In genomic region chr10:35559416-35559815, GRCh38 we compare ENCODE assay signal across 24 cellular contexts. TPM values are rescaled to one million over a fixed set of nuclear protein-coding genes. Genes with fewer than 3 reads are reported as not detected.
"Had no signal": no experiment of that assay in that cellular context is flagged by ENCODE, and none has a peak within 500 bp of the region (broad histone marks: within the 10 kb centered on the region; RNA-seq: fewer than 3 reads in every experiment).

No MANE protein-coding gene starts in this region.

- H3K4me2 ChIP-seq: hepatocyte had no signal

- H3K27me3 Mint-ChIP-seq: activated CD4-positive, alpha-beta memory T cell treated with anti-CD3 and anti-CD28 coated beads for 36 hours; activated CD4-positive, alpha-beta T cell treated with anti-CD3 and anti-CD28 coated beads for 36 hours; activated naive CD8-positive, alpha-beta T cell treated with anti-CD3 and anti-CD28 coated beads, Interleukin-2, amount 50 U/mL, for 24 hours had no signal

- H3K4me1 Mint-ChIP-seq: activated CD4-positive, alpha-beta T cell treated with anti-CD3 and anti-CD28 coated beads for 36 hours had no signal

- H2AFZ ChIP-seq: hepatocyte had no signal

- H3K9me3 ChIP-seq: ascending aorta, neutrophil, pancreas, right lobe of liver, upper lobe of right lung had no signal

- H3K4me3 Mint-ChIP-seq: activated CD4-positive, alpha-beta memory T cell treated with anti-CD3 and anti-CD28 coated beads for 36 hours; activated CD4-positive, alpha-beta T cell treated with anti-CD3 and anti-CD28 coated beads for 36 hours; activated naive CD8-positive, alpha-beta T cell treated with anti-CD3 and anti-CD28 coated beads, Interleukin-2, amount 50 U/mL, for 24 hours; natural killer cell; T-helper 1 cell treated with Interleukin-12 subunit alpha and Interleukin-12 subunit beta and Interleukin-4 antibody, amounts not matched to agents 30 μg/mL and 1 μg/mL, for 36 hours had no signal

- H3K27me3 ChIP-seq: ascending aorta, hepatocyte, neutrophil, pancreas, right lobe of liver, upper lobe of right lung had no signal

- DNase-seq: activated CD4-positive, alpha-beta memory T cell treated with anti-CD3 and anti-CD28 coated beads for 36 hours; activated CD4-positive, alpha-beta T cell treated with anti-CD3 and anti-CD28 coated beads for 36 hours; activated naive CD8-positive, alpha-beta T cell treated with anti-CD3 and anti-CD28 coated beads, Interleukin-2, amount 50 U/mL, for 24 hours; activated T-cell treated with anti-CD3 and anti-CD28 coated beads for 4 hours; cerebellar nuclear complex; effector memory CD4-positive, alpha-beta T cell; foreskin fibroblast; left cardiac atrium; natural killer cell; pancreas; right lobe of liver; small intestine; stimulated activated CD4-positive, alpha-beta T cell treated with anti-CD3 and anti-CD28 coated beads, Interleukin-15, amount 100 ng/mL, for 24 hours; stimulated activated CD4-positive, alpha-beta T cell treated with anti-CD3 and anti-CD28 coated beads, Interleukin-4, amount 100 ng/mL, for 1 hour; upper lobe of right lung had no signal

- H3K27ac Mint-ChIP-seq: activated CD4-positive, alpha-beta memory T cell treated with anti-CD3 and anti-CD28 coated beads for 36 hours; activated CD4-positive, alpha-beta T cell treated with anti-CD3 and anti-CD28 coated beads for 36 hours; activated naive CD8-positive, alpha-beta T cell treated with anti-CD3 and anti-CD28 coated beads, Interleukin-2, amount 50 U/mL, for 24 hours; T-helper 1 cell treated with Interleukin-12 subunit alpha and Interleukin-12 subunit beta and Interleukin-4 antibody, amounts not matched to agents 30 μg/mL and 1 μg/mL, for 36 hours had no signal

- H3K36me3 ChIP-seq: pancreas, right lobe of liver, upper lobe of right lung had no signal

- H3K4me3 ChIP-seq: ascending aorta, hepatocyte, pancreas, right lobe of liver, upper lobe of right lung had no signal

- H3K36me3 Mint-ChIP-seq: natural killer cell had no signal

- ATAC-seq: activated CD4-positive, alpha-beta T cell treated with anti-CD3 and anti-CD28 coated beads for 36 hours; activated naive CD8-positive, alpha-beta T cell treated with anti-CD3 and anti-CD28 coated beads, Interleukin-2, amount 50 U/mL, for 24 hours; left cardiac atrium; natural killer cell; pancreas; right lobe of liver; upper lobe of right lung had no signal

- H3K27ac ChIP-seq: ascending aorta, hepatocyte, neutrophil, pancreas, right lobe of liver, upper lobe of right lung, VCaP had no signal

- H3K79me2 ChIP-seq: hepatocyte had no signal

- H3K9me3 Mint-ChIP-seq: activated CD4-positive, alpha-beta memory T cell treated with anti-CD3 and anti-CD28 coated beads for 36 hours; activated naive CD8-positive, alpha-beta T cell treated with anti-CD3 and anti-CD28 coated beads, Interleukin-2, amount 50 U/mL, for 24 hours; natural killer cell; T-helper 1 cell treated with Interleukin-12 subunit alpha and Interleukin-12 subunit beta and Interleukin-4 antibody, amounts not matched to agents 30 μg/mL and 1 μg/mL, for 36 hours had no signal

- H3K4me1 ChIP-seq: pancreas, right lobe of liver, upper lobe of right lung had no signal

RNA-seq across cellular contexts. Expression of gene GJD4, which starts 45.7 kb away (rescaled TPM):
- total RNA-seq: activated CD4-positive, alpha-beta memory T cell treated with anti-CD3 and anti-CD28 coated beads for 36 hours; activated CD4-positive, alpha-beta T cell treated with anti-CD3 and anti-CD28 coated beads for 36 hours; ascending aorta; glomerular endothelial cell; left cardiac atrium; lower leg skin; mesenteric fat pad; natural killer cell; pancreas; pulmonary artery endothelial cell; right lobe of liver; upper lobe of right lung had no signal
- polyA plus RNA-seq: hepatocyte had no signal
